14 cellular contexts compared by ENCODE assay signal in the genomic region with DNA sequence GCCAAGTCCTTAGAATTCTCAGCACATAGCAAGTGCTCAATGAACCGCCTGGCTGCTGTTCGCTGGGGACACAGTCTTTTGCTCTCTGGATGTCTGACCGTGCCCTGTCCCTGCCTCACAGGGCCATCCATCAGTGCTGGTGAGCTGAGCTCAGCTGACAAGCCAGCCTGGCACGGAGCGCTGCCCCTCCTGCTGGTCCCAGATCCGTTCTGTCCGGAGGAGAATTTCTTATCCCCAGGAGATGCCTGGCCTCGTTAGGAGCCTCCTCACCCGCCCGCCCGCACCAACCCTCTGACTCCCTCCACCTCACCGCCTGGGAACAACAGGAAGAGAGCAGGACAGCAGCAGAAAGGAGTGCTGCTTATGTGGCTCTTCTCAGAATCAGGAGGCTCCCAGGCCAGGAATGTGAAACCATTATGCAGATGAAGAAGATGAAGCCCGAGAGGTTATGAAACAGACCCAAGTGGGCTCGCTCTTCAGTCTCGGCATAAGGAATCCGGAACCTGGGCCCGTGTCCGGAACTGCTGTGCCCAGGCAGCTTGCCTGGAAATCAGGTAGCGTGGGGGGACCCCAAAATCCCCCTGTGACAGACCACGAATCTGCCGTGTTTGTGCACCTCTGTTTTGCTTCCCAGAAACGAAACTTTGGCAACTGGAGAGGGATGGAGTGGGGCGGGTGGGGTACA. TPM values are rescaled to one million over a fixed set of nuclear protein-coding genes. Genes with fewer than 3 reads are reported as not detected.
DNase-seq lines count a peak whose midpoint lies in the region; ATAC-seq and TF ChIP-seq lines count a peak whose summit lies in the region.
"Had no signal": no experiment of that assay in that cellular context is flagged by ENCODE, and none has a peak within 500 bp of the region (broad histone marks: within the 10 kb centered on the region; RNA-seq: fewer than 3 reads in every experiment).

No MANE protein-coding gene starts in this region.

- CTCF ChIA-PET in CD4-positive, alpha-beta T cell (lab: Charles Lee) = no interaction called here

- no peak overlapping the region for H3K4me3 Mint-ChIP-seq in T-helper 17 cell
- H3K4me3 Mint-ChIP-seq in CD4-positive, alpha-beta T cell = no peak overlapping the region

- DNase-seq in T-helper 17 cell (no peak), iPS DF 6.9 (ENCODE audit: low read depth, low spot score) (no peak), renal cortical epithelial cell (ENCODE audit: low read depth) (peak; percentile 27), NCI-H526 (lab: John Stamatoyannopoulos, UW) (no peak)
- DNase-seq in activated T-cell treated with anti-CD3 and anti-CD28 coated beads, Interleukin-2, amount 50 U/mL, for 1 hour = no peak
- DNase-seq in stimulated activated naive CD4-positive, alpha-beta T cell (lab: John Stamatoyannopoulos, UW) = no peak
- DNase-seq in CD4-positive, alpha-beta T cell = no peak
- DNase-seq: EL; NCI-H1092; stimulated activated CD4-positive, alpha-beta T cell treated with anti-CD3 and anti-CD28 coated beads, Interleukin-2, amount 100 ng/mL, for 24 hours had no signal

- H3K27ac ChIP-seq in iPS DF 6.9 (ENCODE audit: low read length) = peak overlapping the region; percentile 89
- no peak overlapping the region for H3K27ac ChIP-seq in CD4-positive, alpha-beta T cell (ENCODE audit: low read depth, low read length)

- H3K4me1 Mint-ChIP-seq in T-helper 17 cell = peaks cover 10% of the 10 kb centered on the region
- H3K4me1 Mint-ChIP-seq in CD4-positive, alpha-beta T cell (ENCODE audit: low read depth) = peaks cover 27% of the 10 kb centered on the region

- intact Hi-C loops in CD4-positive, alpha-beta T cell (cut with DNase I, micrococcal nuclease) = no loop called here

- H3K9ac ChIP-seq in ES-I3 (ENCODE audit: low read depth, low read length) = peak overlapping the region; percentile 19

- no CpG with 5 or more reads among the region's 23 CpGs for WGBS in iPS DF 6.9 (ENCODE audit: insufficient coverage, insufficient read length)

- no peak for ATAC-seq in T-helper 17 cell
- ATAC-seq in CD4-positive, alpha-beta T cell (ENCODE audit: poor library complexity) = no peak
- ATAC-seq: SK-N-SH treated with all-trans-retinoic acid at 6 μM for 48 hours had no signal

- H3K36me3 ChIP-seq in ES-I3 (ENCODE audit: insufficient read depth, low read length) (no peaks in the 10 kb centered on the region; the same call in 1 of the 2 replicates), iPS DF 6.9 (ENCODE audit: control insufficient read depth, insufficient read depth, low read length) (no peaks in the 10 kb centered on the region)

- no peak for TF ChIP-seq CTCF in CD4-positive, alpha-beta T cell (IDR thresholded peaks at IDR 0.05)

- POLR2A ChIA-PET in CD4-positive, alpha-beta T cell (lab: Charles Lee) = no interaction called here

- H3K4me3 ChIP-seq in iPS DF 6.9 (ENCODE audit: low read length) = no peak overlapping the region; the same call in 1 of the 2 replicates

- H3K36me3 Mint-ChIP-seq in T-helper 17 cell (ENCODE audit: low read depth) = no peaks in the 10 kb centered on the region
- no peaks in the 10 kb centered on the region for H3K36me3 Mint-ChIP-seq in CD4-positive, alpha-beta T cell (ENCODE audit: low read depth)

- no peaks in the 10 kb centered on the region for H3K27me3 Mint-ChIP-seq in T-helper 17 cell
- H3K27me3 Mint-ChIP-seq in CD4-positive, alpha-beta T cell = no peaks in the 10 kb centered on the region

- no peaks in the 10 kb centered on the region for H3K9me3 ChIP-seq in ES-I3 (ENCODE audit: control insufficient read depth, insufficient read depth, low read length)
- H3K9me3 ChIP-seq in T-helper 17 cell (ENCODE audit: control insufficient read depth, low read length, poor library complexity, severe bottlenecking) = no peaks in the 10 kb centered on the region
- H3K9me3 ChIP-seq in iPS DF 6.9 (ENCODE audit: control insufficient read depth, insufficient read depth, low read length) = no peaks in the 10 kb centered on the region
- H3K9me3 ChIP-seq in CD4-positive, alpha-beta T cell (ENCODE audit: control insufficient read depth, low read length) = no peaks in the 10 kb centered on the region

- no peaks in the 10 kb centered on the region for H3K9me3 Mint-ChIP-seq in CD4-positive, alpha-beta T cell

- peaks cover 40% of the 10 kb centered on the region for H3K4me1 ChIP-seq in ES-I3 (ENCODE audit: insufficient read depth, low read length)
- H3K4me1 ChIP-seq in iPS DF 6.9 (ENCODE audit: control insufficient read depth, insufficient read depth, low read length) = peaks cover 20% of the 10 kb centered on the region

- H3K27me3 ChIP-seq in iPS DF 6.9 (ENCODE audit: control insufficient read depth, insufficient read depth, low read length) = no peaks in the 10 kb centered on the region
- no peaks in the 10 kb centered on the region for H3K27me3 ChIP-seq in CD4-positive, alpha-beta T cell (ENCODE audit: control insufficient read depth, insufficient read depth, low read length)

- peak overlapping the region; percentile 51 for H3K27ac Mint-ChIP-seq in T-helper 17 cell
- no peak overlapping the region for H3K27ac Mint-ChIP-seq in CD4-positive, alpha-beta T cell
- H3K27ac Mint-ChIP-seq: progenitor cell of endocrine pancreas had no signal

RNA-seq across cellular contexts. Expression of gene RMI2, which starts 28.8 kb away (rescaled TPM):
- total RNA-seq in T-helper 17 cell = 1 to 10 TPM; 1.4 to 2.1 TPM
- 6.0 and 7.3 TPM in 2 replicates for total RNA-seq in renal cortical epithelial cell
- 1 to 10 TPM; 1.3 to 1.5 TPM for total RNA-seq in CD4-positive, alpha-beta T cell

RNA-seq across cellular contexts. Expression of gene PRM1, which starts 35.3 kb away (rescaled TPM):
- total RNA-seq in T-helper 17 cell (not detected), renal cortical epithelial cell (not detected in 2 replicates)
- not detected for total RNA-seq in CD4-positive, alpha-beta T cell
- total RNA-seq: progenitor cell of endocrine pancreas, ureter had no signal

RNA-seq across cellular contexts. Expression of gene PRM2, which starts 40.2 kb away (rescaled TPM):
- not detected for total RNA-seq in T-helper 17 cell
- not detected in 2 replicates for total RNA-seq in renal cortical epithelial cell
- not detected for total RNA-seq in CD4-positive, alpha-beta T cell
- total RNA-seq: progenitor cell of endocrine pancreas, ureter had no signal

RNA-seq across cellular contexts. Expression of gene PRM3, which starts 43.0 kb away (rescaled TPM):
- total RNA-seq in T-helper 17 cell = not detected
- not detected in 2 replicates for total RNA-seq in renal cortical epithelial cell
- total RNA-seq in CD4-positive, alpha-beta T cell = not detected
- total RNA-seq: progenitor cell of endocrine pancreas, ureter had no signal

RNA-seq across cellular contexts. Expression of gene TNP2, which starts 47.3 kb away (rescaled TPM):
- total RNA-seq in T-helper 17 cell = not detected
- total RNA-seq in renal cortical epithelial cell = not detected in 2 replicates
- total RNA-seq in CD4-positive, alpha-beta T cell = not detected
- total RNA-seq: progenitor cell of endocrine pancreas, ureter had no signal
